Comparison of ENCODE assay signal across 7 cellular contexts in the genomic region with DNA sequence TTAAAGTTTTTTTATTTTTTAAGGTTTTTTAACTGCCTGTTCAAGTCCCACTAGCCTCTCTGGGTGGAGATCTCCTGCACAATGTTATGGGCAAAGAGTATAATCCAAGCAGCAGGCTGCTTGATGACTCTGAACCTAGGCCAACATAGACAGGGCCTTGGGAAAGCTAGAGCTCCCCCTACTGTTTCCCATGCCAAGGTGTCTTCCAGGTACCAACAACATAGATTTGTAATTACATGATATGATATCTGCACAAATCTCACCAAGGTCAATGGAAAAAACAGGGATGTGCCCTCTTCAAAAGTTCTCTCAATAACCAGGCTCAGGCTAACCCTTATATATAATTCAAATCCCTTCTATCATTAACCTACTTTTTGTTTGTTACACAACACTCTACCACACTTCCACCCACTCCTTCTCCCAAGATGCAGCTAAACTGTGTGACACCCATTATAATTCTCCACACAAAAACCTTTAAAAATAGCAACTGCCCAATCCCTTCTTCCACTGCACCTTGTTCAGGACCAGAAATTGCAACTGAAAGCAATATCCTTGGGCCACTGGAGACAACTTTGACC. TPM values are rescaled to one million over a fixed set of nuclear protein-coding genes. Genes with fewer than 3 reads are reported as not detected.
DNase-seq lines count a peak whose midpoint lies in the region; ATAC-seq, FAIRE-seq and TF ChIP-seq lines count a peak whose summit lies in the region.

No MANE protein-coding gene starts in this region.

- H3K36me3 ChIP-seq in body of pancreas (replicated peaks in 1 of 2; ENCODE audit: insufficient read depth in 1 of 2, low read depth in 2 of 2) = peaks cover 0 to 7% of the 10 kb centered on the region in 2 donors

- H3K27ac ChIP-seq in body of pancreas = no peak overlapping the region

- H3K27me3 ChIP-seq in body of pancreas = no peaks in the 10 kb centered on the region

- H3K9me3 ChIP-seq in body of pancreas = no peaks in the 10 kb centered on the region

- ATAC-seq in body of pancreas (peak; percentile 78), HG03135 (IDR thresholded peaks at IDR 0.05; ENCODE audit: unreplicated experiment) (no peak)

- peak; percentile 60 for DNase-seq in GM03348 (ENCODE audit: low spot score)
- peak; percentile 54 for DNase-seq in HTR-8/SVneo (ENCODE audit: insufficient read length, low spot score)
- DNase-seq in RPMI8226 = peak; percentile 52
- peak; percentile 55 to 65 (median 58) for DNase-seq in body of pancreas
- DNase-seq in iris pigment epithelial cell (ENCODE audit: low read depth) = peak; percentile 61
- peak; percentile 12 to 38 for DNase-seq in stimulated activated CD4-positive, alpha-beta T cell treated with anti-CD3 and anti-CD28 coated beads, Interleukin-4, amount 100 ng/mL, for 4 hours

- no peak for FAIRE-seq in HTR-8/SVneo (lab: Jason Lieb, UNC)

- peak; percentile 43 to 77 (median 55) for TF ChIP-seq CTCF in body of pancreas (IDR thresholded peaks at IDR 0.05)

- H3K4me1 ChIP-seq in body of pancreas = no peaks in the 10 kb centered on the region

- TF ChIP-seq POLR2A in body of pancreas (IDR thresholded peaks at IDR 0.05) = no peak

- intact Hi-C loops in body of pancreas (cut with DNase I) = no loop called here

- H3K4me3 ChIP-seq in body of pancreas = no peak overlapping the region

RNA-seq across cellular contexts. Expression of a gene that starts 43.8 kb away (rescaled TPM):
- total RNA-seq in body of pancreas = 10 to 100 TPM; 21.1 to 22.8 TPM

RNA-seq across cellular contexts. Expression of a gene that starts 49.7 kb away (rescaled TPM):
- total RNA-seq in body of pancreas = 10 to 100 TPM; 25.4 to 35.6 TPM
